In genomic region chr6:16136086-16136485, GRCh38 we compare ENCODE assay signal across 10 cellular contexts. TPM values are rescaled to one million over a fixed set of nuclear protein-coding genes. Genes with fewer than 3 reads are reported as not detected.
DNase-seq lines count a peak whose midpoint lies in the region; ATAC-seq and TF ChIP-seq lines count a peak whose summit lies in the region.
"Had no signal": no experiment of that assay in that cellular context is flagged by ENCODE, and none has a peak within 500 bp of the region (broad histone marks: within the 10 kb centered on the region; RNA-seq: fewer than 3 reads in every experiment).

No MANE protein-coding gene starts in this region.

- H3K36me3 Mint-ChIP-seq in activated T-cell treated with anti-CD3 and anti-CD28 coated beads, Interleukin-2, amount 50 U/mL, for 24 hours (ENCODE audit: low read depth) = peaks cover 80% of the 10 kb centered on the region
- H3K36me3 Mint-ChIP-seq in activated CD4-positive, alpha-beta memory T cell treated with anti-CD3 and anti-CD28 coated beads for 36 hours = peaks cover 34% of the 10 kb centered on the region
- peaks cover 32% of the 10 kb centered on the region for H3K36me3 Mint-ChIP-seq in memory B cell

- POLR2A ChIA-PET in activated CD4-positive, alpha-beta memory T cell treated with anti-CD3 and anti-CD28 coated beads for 36 hours (lab: Charles Lee) = interaction anchor here (0.8 to 2.2 kb wide), 4 partner anchors 48 to 429 kb away, joined by 3 to 7 read pairs (median 4); no protein-coding TSS in a partner anchor

- DNase-seq in activated T-cell treated with anti-CD3 and anti-CD28 coated beads, Interleukin-2, amount 50 U/mL, for 24 hours = no peak
- DNase-seq in activated T-cell treated with anti-CD3 and anti-CD28 coated beads for 4 hours = no peak
- DNase-seq in activated CD4-positive, alpha-beta memory T cell treated with anti-CD3 and anti-CD28 coated beads for 36 hours = peak; percentile 61
- no peak for DNase-seq in memory B cell (ENCODE audit: low spot score in 2 of 2)
- no peak for DNase-seq in suprapubic skin (ENCODE audit: low spot score in 2 of 2)
- DNase-seq in SIG-M5 treated with dmso at 0.1 percent for 504 hours (lab: John Stamatoyannopoulos, UW; ENCODE audit: unreplicated experiment) = no peak
- no peak for DNase-seq in inferior parietal cortex (ENCODE audit: extremely low spot score)
- no peak for DNase-seq in RKO (ENCODE audit: low spot score)
- DNase-seq: cerebellar nuclear complex, midbrain had no signal

- H3K4me1 Mint-ChIP-seq in activated T-cell treated with anti-CD3 and anti-CD28 coated beads, Interleukin-2, amount 50 U/mL, for 24 hours (ENCODE audit: low read depth) = peaks cover 90% of the 10 kb centered on the region
- H3K4me1 Mint-ChIP-seq in activated CD4-positive, alpha-beta memory T cell treated with anti-CD3 and anti-CD28 coated beads for 36 hours (ENCODE audit: low read depth) = peaks cover 82% of the 10 kb centered on the region
- H3K4me1 Mint-ChIP-seq in memory B cell = peaks cover 52% of the 10 kb centered on the region

- no peaks in the 10 kb centered on the region for H3K27me3 Mint-ChIP-seq in activated T-cell treated with anti-CD3 and anti-CD28 coated beads, Interleukin-2, amount 50 U/mL, for 24 hours
- no peaks in the 10 kb centered on the region for H3K27me3 Mint-ChIP-seq in activated CD4-positive, alpha-beta memory T cell treated with anti-CD3 and anti-CD28 coated beads for 36 hours
- no peaks in the 10 kb centered on the region for H3K27me3 Mint-ChIP-seq in memory B cell

- no peak for TF ChIP-seq EP300 in suprapubic skin (IDR thresholded peaks at IDR 0.05)

- peak overlapping the region; percentile 93 for H3K27ac Mint-ChIP-seq in activated T-cell treated with anti-CD3 and anti-CD28 coated beads, Interleukin-2, amount 50 U/mL, for 24 hours
- H3K27ac Mint-ChIP-seq in activated CD4-positive, alpha-beta memory T cell treated with anti-CD3 and anti-CD28 coated beads for 36 hours = peak overlapping the region; percentile 86
- peak overlapping the region; percentile 22 for H3K27ac Mint-ChIP-seq in memory B cell

- no peaks in the 10 kb centered on the region for H3K27me3 ChIP-seq in suprapubic skin

- peak overlapping the region; percentile 59 for H3K4me3 Mint-ChIP-seq in activated T-cell treated with anti-CD3 and anti-CD28 coated beads, Interleukin-2, amount 50 U/mL, for 24 hours
- H3K4me3 Mint-ChIP-seq in activated CD4-positive, alpha-beta memory T cell treated with anti-CD3 and anti-CD28 coated beads for 36 hours = peak overlapping the region; percentile 46
- H3K4me3 Mint-ChIP-seq in memory B cell = no peak overlapping the region

- TF ChIP-seq CTCF in suprapubic skin (IDR thresholded peaks at IDR 0.05) = no peak

- no peak for ATAC-seq in memory B cell (ENCODE audit: low read depth)

- no peak overlapping the region for H3K27ac ChIP-seq in suprapubic skin

- H3K9me3 Mint-ChIP-seq in activated T-cell treated with anti-CD3 and anti-CD28 coated beads, Interleukin-2, amount 50 U/mL, for 24 hours = no peaks in the 10 kb centered on the region
- no peaks in the 10 kb centered on the region for H3K9me3 Mint-ChIP-seq in activated CD4-positive, alpha-beta memory T cell treated with anti-CD3 and anti-CD28 coated beads for 36 hours
- H3K9me3 Mint-ChIP-seq in memory B cell = no peaks in the 10 kb centered on the region

- 45% methylated on average over 3 of the region's 3 CpGs for WGBS in suprapubic skin

- CTCF ChIA-PET in activated CD4-positive, alpha-beta memory T cell treated with anti-CD3 and anti-CD28 coated beads for 36 hours (lab: Charles Lee) = interaction anchor here (0.7 to 3.3 kb wide), 3 partner anchors 47 to 293 kb away, joined by 3 to 23 read pairs (median 3); no protein-coding TSS in a partner anchor

- H3K4me1 ChIP-seq in suprapubic skin = peaks cover 93% of the 10 kb centered on the region

- intact Hi-C loops in activated CD4-positive, alpha-beta memory T cell treated with anti-CD3 and anti-CD28 coated beads for 36 hours (cut with micrococcal nuclease) = loop anchor here (1.0 to 10.0 kb wide), 5 partner anchors 47 to 404 kb away; no protein-coding TSS in a partner anchor

- TF ChIP-seq POLR2A in suprapubic skin (IDR thresholded peaks at IDR 0.05) = no peak

- H3K9me3 ChIP-seq in suprapubic skin = no peaks in the 10 kb centered on the region

- H3K36me3 ChIP-seq in suprapubic skin = peaks cover 4% of the 10 kb centered on the region

- peak overlapping the region; percentile 17 for H3K4me3 ChIP-seq in suprapubic skin

RNA-seq across cellular contexts. Expression of gene MYLIP, which starts 7.2 kb away (rescaled TPM):
- 10 to 100 TPM; 11.4 TPM for total RNA-seq in activated CD4-positive, alpha-beta memory T cell treated with anti-CD3 and anti-CD28 coated beads for 36 hours
- total RNA-seq in suprapubic skin = 10 to 100 TPM; 25.9 to 53.0 (median 36.5) TPM

Comparison
In these comparisons a context has a peak if more than half of its experiments do, and no peak if none do; other contexts are left out.
1. H3K27ac Mint-ChIP-seq: peak in every context shown above with its lines; median percentile 93 in activated T-cell treated with anti-CD3 and anti-CD28 coated beads, Interleukin-2, amount 50 U/mL, for 24 hours; 86 in activated CD4-positive, alpha-beta memory T cell treated with anti-CD3 and anti-CD28 coated beads for 36 hours; 22 in memory B cell.